ENCODE assay signal across 9 cellular contexts in the genomic region with DNA sequence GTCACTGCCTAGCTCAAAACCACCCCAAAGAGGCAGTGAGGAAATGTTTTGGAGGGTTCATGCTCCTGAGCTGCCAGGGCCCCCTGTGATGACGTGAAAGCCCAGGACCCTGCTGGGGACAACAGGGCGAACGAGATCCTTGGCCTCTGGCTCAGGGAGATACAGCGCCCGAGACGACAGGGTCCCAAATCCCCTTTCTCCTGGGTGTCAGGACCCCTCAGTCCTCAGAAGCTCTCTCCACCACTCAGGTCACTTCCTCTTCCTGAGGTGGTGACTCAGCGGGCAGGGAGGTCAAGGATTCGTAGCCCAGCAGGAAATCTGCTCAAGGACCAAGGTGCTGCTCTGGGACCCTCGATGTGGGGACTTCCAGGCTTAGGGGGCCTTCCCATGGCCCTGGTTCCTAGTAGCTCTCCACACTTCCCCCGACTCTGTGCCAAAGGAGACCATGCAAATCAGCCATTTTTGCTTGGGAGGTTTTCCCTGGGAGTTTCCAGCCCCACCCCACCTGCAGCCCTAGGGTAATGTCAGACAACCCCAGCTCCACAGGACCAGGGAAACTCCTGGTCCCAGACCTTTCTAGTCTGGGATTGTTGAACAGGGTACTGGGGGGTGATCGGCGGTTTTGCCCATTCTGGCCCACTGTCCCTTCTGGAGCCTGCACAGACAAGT. TPM values are rescaled to one million over a fixed set of nuclear protein-coding genes. Genes with fewer than 3 reads are reported as not detected.
A peak's percentile ranks its signal among the peaks of the same experiment; 100 is the strongest.
DNase-seq lines count a peak whose midpoint lies in the region; ATAC-seq and TF ChIP-seq lines count a peak whose summit lies in the region.
"Had no signal": no experiment of that assay in that cellular context is flagged by ENCODE, and none has a peak within 500 bp of the region (broad histone marks: within the 10 kb centered on the region; RNA-seq: fewer than 3 reads in every experiment).

No MANE protein-coding gene starts in this region.

- intact Hi-C loops in ovary (cut with DNase I) = no loop called here

- H3K4me1 ChIP-seq in OCI-LY3 (ENCODE audit: low read length) (peaks cover 49% of the 10 kb centered on the region), ovary (ENCODE audit: insufficient read depth) (peaks cover 56% of the 10 kb centered on the region)
- H3K4me1 ChIP-seq in effector memory CD4-positive, alpha-beta T cell (ENCODE audit: control insufficient read depth, insufficient read depth, low read length, poor library complexity, severe bottlenecking) = peaks cover 86% of the 10 kb centered on the region

- peak overlapping the region; percentile 42; the same call in 1 of the 2 replicates for H3K9ac ChIP-seq in OCI-LY3 (ENCODE audit: low read length)

- TF ChIP-seq EP300 in ovary (IDR thresholded peaks at IDR 0.05) = no peak

- TF ChIP-seq CTCF in OCI-LY3 (IDR thresholded peaks at IDR 0.05; ENCODE audit: low read depth, low read length) (no peak), ovary (IDR thresholded peaks at IDR 0.05) (no peak)

- ATAC-seq in GM21717 (IDR thresholded peaks at IDR 0.05; ENCODE audit: unreplicated experiment) = no peak

- H3K4me3 ChIP-seq in OCI-LY3 (ENCODE audit: low read length) = peak overlapping the region; percentile 55; the same call in 1 of the 2 replicates
- peak overlapping the region; percentile 49 for H3K4me3 ChIP-seq in effector memory CD4-positive, alpha-beta T cell (ENCODE audit: insufficient read depth, low read depth, low read length, poor library complexity, severe bottlenecking)
- no peak overlapping the region for H3K4me3 ChIP-seq in ovary

- no peak overlapping the region for H2AFZ ChIP-seq in OCI-LY3 (ENCODE audit: low read depth, low read length)

- H3K79me2 ChIP-seq in OCI-LY3 (ENCODE audit: low read length) = 0 out of 2 replicates have a peak, but pooled peaks cover 3% of the 10 kb centered on the region

- DNase-seq in DMS53 treated with DMSO at 0.1 percent for 48 hours (lab: John Stamatoyannopoulos, UW; ENCODE audit: unreplicated experiment) (peak; percentile 34), ovary (peak in 3 of 5 donors; percentile 38 to 56 (median 44)), NCI-H146 treated with DMSO at 0.1 percent for 48 hours (lab: John Stamatoyannopoulos, UW; ENCODE audit: unreplicated experiment) (no peak), amniotic stem cell (lab: John Stamatoyannopoulos, UW) (no peak), KBM-7 (no peak)
- DNase-seq in effector memory CD4-positive, alpha-beta T cell = peak in 1 of 3 donors; percentile 34

- TF ChIP-seq POLR2A in ovary (IDR thresholded peaks at IDR 0.05) = no peak

- peak overlapping the region; percentile 76 for H3K27ac ChIP-seq in OCI-LY3 (ENCODE audit: low read length)
- peak overlapping the region; percentile 98 for H3K27ac ChIP-seq in effector memory CD4-positive, alpha-beta T cell (ENCODE audit: insufficient read depth, low read length, poor library complexity, severe bottlenecking)
- H3K27ac ChIP-seq in ovary = peak overlapping the region; percentile 89 to 94

- H4K20me1 ChIP-seq in OCI-LY3 (ENCODE audit: insufficient read depth, low read length) = no peaks in the 10 kb centered on the region

- in situ Hi-C loops in KBM-7 (cut with MboI; ENCODE audit: low pct_unique_long_range_greater_than_20kb, low sequenced_read_pairs) = no loop called here

- H3K9me3 ChIP-seq in OCI-LY3 (ENCODE audit: insufficient read depth, low read length) (no peaks in the 10 kb centered on the region), ovary (no peaks in the 10 kb centered on the region)
- H3K9me3 ChIP-seq in effector memory CD4-positive, alpha-beta T cell (ENCODE audit: control insufficient read depth, low read length) = no peaks in the 10 kb centered on the region

- no peaks in the 10 kb centered on the region for H3K36me3 ChIP-seq in OCI-LY3 (replicated peaks; ENCODE audit: low read depth, low read length)
- peaks cover 11% of the 10 kb centered on the region for H3K36me3 ChIP-seq in effector memory CD4-positive, alpha-beta T cell (ENCODE audit: control insufficient read depth, insufficient read depth, low read length)
- no peaks in the 10 kb centered on the region for H3K36me3 ChIP-seq in ovary

- H3K27me3 ChIP-seq in OCI-LY3 (ENCODE audit: low read depth, low read length) (no peaks in the 10 kb centered on the region), ovary (no peaks in the 10 kb centered on the region)
- no peaks in the 10 kb centered on the region for H3K27me3 ChIP-seq in effector memory CD4-positive, alpha-beta T cell (replicated peaks; ENCODE audit: control insufficient read depth, insufficient read depth, low read length, poor library complexity, severe bottlenecking)

- H3K4me2 ChIP-seq in OCI-LY3 (ENCODE audit: low read length) = peak overlapping the region; percentile 79

- WGBS in ovary, 3 donors = 40 to 55% (median 45%) methylated on average over 12 of the region's 12 CpGs

RNA-seq across cellular contexts. Expression of a gene that starts 12.8 kb away (rescaled TPM):
- 100 to 1,000 TPM in 1 of 7 donors, 10 to 100 TPM in 6; 12.9 to 145 (median 79.9) TPM for total RNA-seq in ovary
- 10 to 100 TPM in 1 of 2 donors, 1 to 10 TPM in 1; 5.5 to 31.2 TPM for polyA plus RNA-seq in ovary

RNA-seq across cellular contexts. Expression of a gene that starts 29.2 kb away (rescaled TPM):
- total RNA-seq in ovary = under 1 TPM in 1 of 7 donors, not detected in 6; 0.05 TPM
- under 1 TPM in 1 of 2 donors, not detected in 1; 0.17 TPM for polyA plus RNA-seq in ovary

RNA-seq across cellular contexts. Expression of a gene that starts 43.2 kb away (rescaled TPM):
- total RNA-seq in ovary = not detected
- polyA plus RNA-seq in ovary = under 1 TPM in 1 of 2 donors, not detected in 1; 0.13 TPM
- total RNA-seq: mononuclear cell had no signal

RNA-seq across cellular contexts. Expression of a gene that starts 58.7 kb away (rescaled TPM):
- total RNA-seq in ovary = not detected
- polyA plus RNA-seq in ovary = 1 to 10 TPM in 1 of 2 donors, not detected in 1; 1.7 TPM
- total RNA-seq: mononuclear cell had no signal

Comparison
In these comparisons a context has a peak if more than half of its experiments do, and no peak if none do; other contexts are left out.
1. DNase-seq: peak in DMS53 treated with DMSO at 0.1 percent for 48 hours (single experiment) and ovary (3 of 5); none in NCI-H146 treated with DMSO at 0.1 percent for 48 hours (single experiment), amniotic stem cell (single experiment) and KBM-7 (single experiment).
2. Peak in every context shown above with its lines, with median percentiles within 50 percentile points of each other: H3K27ac ChIP-seq.